Comparison of ENCODE assay signal across 10 cellular contexts in the genomic region with DNA sequence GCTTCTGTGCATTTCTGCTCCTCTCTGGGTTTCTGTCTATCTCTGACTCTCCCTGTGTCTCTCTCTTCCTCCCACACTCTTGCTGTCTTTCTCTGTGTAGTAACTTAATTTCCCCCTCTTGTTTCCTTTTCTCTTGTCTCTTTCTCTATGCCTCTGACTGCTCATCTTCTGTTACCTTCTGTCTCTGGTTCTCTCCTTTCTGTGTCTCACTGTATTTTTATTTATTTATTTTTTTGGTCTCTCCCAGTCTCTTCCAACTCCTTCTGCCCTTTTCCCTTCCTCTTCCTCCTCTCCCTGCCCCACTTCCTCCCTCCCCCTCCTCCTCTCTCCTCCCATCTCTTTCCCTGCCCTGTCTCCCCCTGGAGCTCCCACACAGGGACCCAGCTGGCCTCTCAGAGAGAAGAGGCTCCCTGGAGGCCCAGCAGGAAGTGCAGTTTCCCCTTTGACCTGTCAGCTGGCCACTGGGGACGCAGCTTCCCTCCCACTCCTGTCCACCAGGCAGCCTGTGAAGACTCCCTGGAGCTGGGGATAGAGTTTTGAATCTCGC. TPM values are rescaled to one million over a fixed set of nuclear protein-coding genes. Genes with fewer than 3 reads are reported as not detected.
DNase-seq lines count a peak whose midpoint lies in the region; ATAC-seq and TF ChIP-seq lines count a peak whose summit lies in the region.
"Had no signal": no experiment of that assay in that cellular context is flagged by ENCODE, and none has a peak within 500 bp of the region (broad histone marks: within the 10 kb centered on the region; RNA-seq: fewer than 3 reads in every experiment).

No MANE protein-coding gene starts in this region.

- H3K4me1 ChIP-seq in GM23248 (ENCODE audit: insufficient read depth) (no peaks in the 10 kb centered on the region), left lung (peaks cover 0 to 36% of the 10 kb centered on the region in 2 donors)

- no peak overlapping the region for H3K4me3 Mint-ChIP-seq in activated T-helper 1 cell treated with anti-CD3 and anti-CD28 coated beads, Interleukin-12 subunit alpha, Interleukin-12 subunit beta, Interleukin-2, Interleukin-4 antibody, amounts not matched to agents 30 ng/mL and 10 ng/mL and 1 ng/mL, durations not matched to agents 14 hours and 24 hours and 36 hours
- H3K4me3 Mint-ChIP-seq: T-helper 1 cell treated with Interleukin-12 subunit alpha and Interleukin-12 subunit beta and Interleukin-4 antibody, amounts not matched to agents 30 μg/mL and 1 μg/mL, for 36 hours had no signal

- peaks cover 18% of the 10 kb centered on the region for H3K4me1 Mint-ChIP-seq in activated T-helper 1 cell treated with anti-CD3 and anti-CD28 coated beads, Interleukin-12 subunit alpha, Interleukin-12 subunit beta, Interleukin-2, Interleukin-4 antibody, amounts not matched to agents 30 ng/mL and 10 ng/mL and 1 ng/mL, durations not matched to agents 14 hours and 24 hours and 36 hours (ENCODE audit: low read depth)

- H3K9me2 ChIP-seq in GM23248 (ENCODE audit: insufficient read depth), result no peaks in the 10 kb centered on the region

- WGBS in GM23248 (ENCODE audit: low coverage in 1 of 2, low lambda C conversion rate in 2 of 2, missing lambda C conversion rate in 2 of 2), 2 experiments, result 86 to 88% methylated on average over 2 of the region's 2 CpGs

- H3K4me2 ChIP-seq in GM23248 (ENCODE audit: unreplicated experiment), result no peak overlapping the region

- no peaks in the 10 kb centered on the region for H3K36me3 ChIP-seq in GM23248 (ENCODE audit: low read depth)
- H3K36me3 ChIP-seq in left lung, result no peaks in the 10 kb centered on the region

- H3K27ac Mint-ChIP-seq in activated T-helper 1 cell treated with anti-CD3 and anti-CD28 coated beads, Interleukin-12 subunit alpha, Interleukin-12 subunit beta, Interleukin-2, Interleukin-4 antibody, amounts not matched to agents 30 ng/mL and 10 ng/mL and 1 ng/mL, durations not matched to agents 14 hours and 24 hours and 36 hours, result peak overlapping the region; percentile 72

- DNase-seq in ACHN (peak; percentile 42), GM23248 (no peak), left lung (peak; percentile 63 to 86), NCI-H1930 (lab: John Stamatoyannopoulos, UW) (no peak), foreskin melanocyte (no peak)
- no peak for DNase-seq in activated T-helper 1 cell treated with anti-CD3 and anti-CD28 coated beads, Interleukin-12 subunit alpha, Interleukin-12 subunit beta, Interleukin-2, Interleukin-4 antibody, amounts not matched to agents 30 ng/mL and 10 ng/mL and 1 ng/mL, durations not matched to agents 14 hours and 24 hours and 36 hours (ENCODE audit: low spot score)

- H3K36me3 Mint-ChIP-seq in activated T-helper 1 cell treated with anti-CD3 and anti-CD28 coated beads, Interleukin-12 subunit alpha, Interleukin-12 subunit beta, Interleukin-2, Interleukin-4 antibody, amounts not matched to agents 30 ng/mL and 10 ng/mL and 1 ng/mL, durations not matched to agents 14 hours and 24 hours and 36 hours (ENCODE audit: low read depth), result no peaks in the 10 kb centered on the region

- H3K27ac ChIP-seq in GM23248 (no peak overlapping the region), left lung (peak overlapping the region; percentile 8 to 35)

- intact Hi-C loops in activated T-helper 1 cell treated with anti-CD3 and anti-CD28 coated beads, Interleukin-12 subunit alpha, Interleukin-12 subunit beta, Interleukin-2, Interleukin-4 antibody, amounts not matched to agents 30 ng/mL and 10 ng/mL and 1 ng/mL, durations not matched to agents 14 hours and 24 hours and 36 hours (cut with micrococcal nuclease), result no loop called here
- intact Hi-C loops in left lung (cut with DNase I), result no loop called here

- H3K27me3 ChIP-seq in GM23248 (replicated peaks; ENCODE audit: insufficient read depth) (no peaks in the 10 kb centered on the region), left lung (no peaks in the 10 kb centered on the region)

- no peaks in the 10 kb centered on the region for H3F3A ChIP-seq in GM23248 (ENCODE audit: insufficient read depth)

- peak in 1 of 2 donors; percentile 30 for TF ChIP-seq CTCF in left lung (IDR thresholded peaks at IDR 0.05)

- ATAC-seq in left lung (peak; percentile 49), HG03108 (IDR thresholded peaks at IDR 0.05; ENCODE audit: unreplicated experiment) (no peak), GM21526 (IDR thresholded peaks at IDR 0.05; ENCODE audit: low FRiP score, unreplicated experiment) (no peak)

- H3K27me3 Mint-ChIP-seq in activated T-helper 1 cell treated with anti-CD3 and anti-CD28 coated beads, Interleukin-12 subunit alpha, Interleukin-12 subunit beta, Interleukin-2, Interleukin-4 antibody, amounts not matched to agents 30 ng/mL and 10 ng/mL and 1 ng/mL, durations not matched to agents 14 hours and 24 hours and 36 hours (ENCODE audit: insufficient read depth), result no peaks in the 10 kb centered on the region

- no peaks in the 10 kb centered on the region for H3K79me2 ChIP-seq in GM23248 (ENCODE audit: insufficient read depth)

- H3K9ac ChIP-seq in GM23248, result no peak overlapping the region

- no peaks in the 10 kb centered on the region for H3K9me3 ChIP-seq in GM23248 (ENCODE audit: low read depth)
- H3K9me3 ChIP-seq in left lung, result no peaks in the 10 kb centered on the region

- in situ Hi-C loops in ACHN (cut with HindIII; ENCODE audit: low pct_ligation_motif_present, low pct_unique_long_range_greater_than_20kb, low sequenced_read_pairs) (no loop called here), GM23248 (cut with MboI) (no loop called here)

- H3K9me3 Mint-ChIP-seq in activated T-helper 1 cell treated with anti-CD3 and anti-CD28 coated beads, Interleukin-12 subunit alpha, Interleukin-12 subunit beta, Interleukin-2, Interleukin-4 antibody, amounts not matched to agents 30 ng/mL and 10 ng/mL and 1 ng/mL, durations not matched to agents 14 hours and 24 hours and 36 hours, result no peaks in the 10 kb centered on the region
- H3K9me3 Mint-ChIP-seq: T-helper 1 cell treated with Interleukin-12 subunit alpha and Interleukin-12 subunit beta and Interleukin-4 antibody, amounts not matched to agents 30 μg/mL and 1 μg/mL, for 36 hours had no signal

- H4K20me1 ChIP-seq in GM23248 (ENCODE audit: insufficient read depth), result no peaks in the 10 kb centered on the region

- peak overlapping the region; percentile 63 for H2AFZ ChIP-seq in GM23248

- H3K4me3 ChIP-seq in GM23248 (no peak overlapping the region), left lung (no peak overlapping the region)
- H3K4me3 ChIP-seq: skin epidermis had no signal

RNA-seq across cellular contexts. Expression of a gene that starts 38.3 kb away (rescaled TPM):
- 420 and 453 TPM in 2 replicates for total RNA-seq in GM23248 (2014; rRNA removed; shearing (Covaris generic))
- polyA plus RNA-seq in GM23248 (2016; fragmentation: Nextera tagmentation; extraction: Ambion mirVana), result 282 and 287 TPM in 2 replicates
- 618 and 639 TPM in 2 replicates for total RNA-seq in activated T-helper 1 cell treated with anti-CD3 and anti-CD28 coated beads, Interleukin-12 subunit alpha, Interleukin-12 subunit beta, Interleukin-2, Interleukin-4 antibody, amounts not matched to agents 30 ng/mL and 10 ng/mL and 1 ng/mL, durations not matched to agents 14 hours and 24 hours and 36 hours
- 100 to 1,000 TPM; 754 to 761 TPM for total RNA-seq in left lung

RNA-seq across cellular contexts. Expression of a gene that starts 55.4 kb away (rescaled TPM):
- 24.0 and 33.1 TPM in 2 replicates for total RNA-seq in GM23248 (2014; rRNA removed; shearing (Covaris generic))
- 104 and 109 TPM in 2 replicates for polyA plus RNA-seq in GM23248 (2016; fragmentation: Nextera tagmentation; extraction: Ambion mirVana)
- 95.2 and 95.3 TPM in 2 replicates for total RNA-seq in activated T-helper 1 cell treated with anti-CD3 and anti-CD28 coated beads, Interleukin-12 subunit alpha, Interleukin-12 subunit beta, Interleukin-2, Interleukin-4 antibody, amounts not matched to agents 30 ng/mL and 10 ng/mL and 1 ng/mL, durations not matched to agents 14 hours and 24 hours and 36 hours
- total RNA-seq in left lung, result 10 to 100 TPM; 64.4 to 65.3 TPM

Comparison
In these comparisons a context has a peak if more than half of its experiments do, and no peak if none do; other contexts are left out.
1. DNase-seq: peak in ACHN (single experiment) and left lung (2 of 2); none in GM23248 (single experiment), activated T-helper 1 cell treated with anti-CD3 and anti-CD28 coated beads, Interleukin-12 subunit alpha, Interleukin-12 subunit beta, Interleukin-2, Interleukin-4 antibody, amounts not matched to agents 30 ng/mL and 10 ng/mL and 1 ng/mL, durations not matched to agents 14 hours and 24 hours and 36 hours (single experiment), NCI-H1930 (0 of 2) and foreskin melanocyte (single experiment).